ENCODE assay signal across 28 cellular contexts in genomic region chr9:84305452-84306131, GRCh38. TPM values are rescaled to one million over a fixed set of nuclear protein-coding genes. Genes with fewer than 3 reads are reported as not detected.
"Had no signal": no experiment of that assay in that cellular context is flagged by ENCODE, and none has a peak within 500 bp of the region (broad histone marks: within the 10 kb centered on the region; RNA-seq: fewer than 3 reads in every experiment).

No MANE protein-coding gene starts in this region.

- H3K4me3 ChIP-seq: breast epithelium, esophagus squamous epithelium, left ventricle myocardium inferior, lung, right lobe of liver, tibial nerve had no signal

- DNase-seq: activated CD4-positive, alpha-beta T cell treated with anti-CD3 and anti-CD28 coated beads, Interleukin-2, amount 50 U/mL, for 1 hour; activated CD8-positive, alpha-beta memory T cell treated with anti-CD3 and anti-CD28 coated beads, Interleukin-2, amount 10 ng/mL, durations not matched to agents 7 days and 5 days; activated CD8-positive, alpha-beta T cell treated with anti-CD3 and anti-CD28 coated beads, Interleukin-2, amount 10 ng/mL, durations not matched to agents 7 days and 5 days; activated naive CD4-positive, alpha-beta T cell treated with anti-CD3 and anti-CD28 coated beads for 36 hours; activated naive CD8-positive, alpha-beta T cell treated with anti-CD3 and anti-CD28 coated beads, Interleukin-2, amount 50 U/mL, for 24 hours; activated T-cell treated with anti-CD3 and anti-CD28 coated beads, Interleukin-2, amount 50 U/mL, for 48 hours; amygdala; central memory CD4-positive, alpha-beta T cell; effector CD4-positive, alpha-beta T cell; esophagus squamous epithelium; kidney glomerular epithelial cell; left ventricle myocardium inferior; mesendoderm; right lobe of liver; stimulated activated CD4-positive, alpha-beta T cell treated with anti-CD3 and anti-CD28 coated beads, Interleukin-2, amount 100 ng/mL, for 48 hours; stimulated activated naive CD4-positive, alpha-beta T cell treated with Interleukin-2 at 50 U/mL for 16 hours; T-helper 1 cell had no signal

- H3K4me1 ChIP-seq: left ventricle myocardium inferior, right lobe of liver had no signal

- H3K27me3 Mint-ChIP-seq: activated CD8-positive, alpha-beta memory T cell treated with anti-CD3 and anti-CD28 coated beads, Interleukin-2, amount 10 ng/mL, durations not matched to agents 7 days and 5 days; dendritic cell treated with granulocyte-macrophage colony-stimulating factor and Interleukin-4, amounts not matched to agents 40 ng/mL and 50 ng/mL, for 4 days; natural killer cell treated with Interleukin-12 subunit alpha and Interleukin-12 subunit beta and Interleukin-15 and Interleukin-18, amount 100 ng/mL, for 72 hours had no signal

- H3K9me3 ChIP-seq: breast epithelium, esophagus squamous epithelium, left ventricle myocardium inferior, neutrophil, right lobe of liver, tibial nerve had no signal

- H3K27ac ChIP-seq: breast epithelium, left ventricle myocardium inferior, neutrophil, right lobe of liver, tibial nerve had no signal

- ATAC-seq: activated CD8-positive, alpha-beta memory T cell treated with anti-CD3 and anti-CD28 coated beads, Interleukin-2, amount 10 ng/mL, durations not matched to agents 7 days and 5 days; activated CD8-positive, alpha-beta T cell treated with anti-CD3 and anti-CD28 coated beads, Interleukin-2, amount 10 ng/mL, durations not matched to agents 7 days and 5 days; activated naive CD8-positive, alpha-beta T cell treated with anti-CD3 and anti-CD28 coated beads, Interleukin-2, amount 50 U/mL, for 24 hours; natural killer cell treated with Interleukin-12 subunit alpha and Interleukin-12 subunit beta and Interleukin-15 and Interleukin-18, amount 100 ng/mL, for 72 hours; right lobe of liver had no signal

- H3K27ac Mint-ChIP-seq: activated CD8-positive, alpha-beta memory T cell treated with anti-CD3 and anti-CD28 coated beads, Interleukin-2, amount 10 ng/mL, durations not matched to agents 7 days and 5 days; activated CD8-positive, alpha-beta T cell treated with anti-CD3 and anti-CD28 coated beads, Interleukin-2, amount 10 ng/mL, durations not matched to agents 7 days and 5 days; activated naive CD4-positive, alpha-beta T cell treated with anti-CD3 and anti-CD28 coated beads for 36 hours; dendritic cell treated with granulocyte-macrophage colony-stimulating factor and Interleukin-4, amounts not matched to agents 40 ng/mL and 50 ng/mL, for 4 days; T-helper 2 cell treated with Interferon-gamma antibody and Interleukin-4, amounts not matched to agents 5 μg/mL and 100 μg/mL, for 36 hours had no signal

- H3K27me3 ChIP-seq: breast epithelium, esophagus squamous epithelium, neutrophil, right lobe of liver, tibial nerve had no signal

- H3K9me3 Mint-ChIP-seq: activated naive CD4-positive, alpha-beta T cell treated with anti-CD3 and anti-CD28 coated beads for 36 hours; activated naive CD8-positive, alpha-beta T cell treated with anti-CD3 and anti-CD28 coated beads, Interleukin-2, amount 50 U/mL, for 24 hours; dendritic cell treated with granulocyte-macrophage colony-stimulating factor and Interleukin-4, amounts not matched to agents 40 ng/mL and 50 ng/mL, for 4 days; T-helper 2 cell treated with Interferon-gamma antibody and Interleukin-4, amounts not matched to agents 5 μg/mL and 100 μg/mL, for 36 hours had no signal

- H3K4me3 Mint-ChIP-seq: activated CD8-positive, alpha-beta memory T cell treated with anti-CD3 and anti-CD28 coated beads, Interleukin-2, amount 10 ng/mL, durations not matched to agents 7 days and 5 days; activated CD8-positive, alpha-beta T cell treated with anti-CD3 and anti-CD28 coated beads, Interleukin-2, amount 10 ng/mL, durations not matched to agents 7 days and 5 days; activated naive CD4-positive, alpha-beta T cell treated with anti-CD3 and anti-CD28 coated beads for 36 hours; activated naive CD8-positive, alpha-beta T cell treated with anti-CD3 and anti-CD28 coated beads, Interleukin-2, amount 50 U/mL, for 24 hours; dendritic cell treated with granulocyte-macrophage colony-stimulating factor and Interleukin-4, amounts not matched to agents 40 ng/mL and 50 ng/mL, for 4 days; natural killer cell treated with Interleukin-12 subunit alpha and Interleukin-12 subunit beta and Interleukin-15 and Interleukin-18, amount 100 ng/mL, for 72 hours; T-helper 2 cell treated with Interferon-gamma antibody and Interleukin-4, amounts not matched to agents 5 μg/mL and 100 μg/mL, for 36 hours had no signal

- H3K36me3 ChIP-seq: breast epithelium, esophagus squamous epithelium, left ventricle myocardium inferior, neutrophil, right lobe of liver, tibial nerve had no signal

- H3K36me3 Mint-ChIP-seq: activated CD8-positive, alpha-beta memory T cell treated with anti-CD3 and anti-CD28 coated beads, Interleukin-2, amount 10 ng/mL, durations not matched to agents 7 days and 5 days; natural killer cell treated with Interleukin-12 subunit alpha and Interleukin-12 subunit beta and Interleukin-15 and Interleukin-18, amount 100 ng/mL, for 72 hours had no signal

RNA-seq across cellular contexts. Expression of gene SLC28A3, which starts 35.0 kb away (rescaled TPM):
- total RNA-seq: activated CD8-positive, alpha-beta T cell treated with anti-CD3 and anti-CD28 coated beads, Interleukin-2, amount 10 ng/mL, durations not matched to agents 7 days and 5 days; frontal cortex; osteocyte; skeletal muscle tissue; temporal lobe had no signal
